ENCODE assay signal across 21 cellular contexts in genomic region chr9:18741880-18742279, GRCh38.
"Had no signal": no experiment of that assay in that cellular context is flagged by ENCODE, and none has a peak within 500 bp of the region (broad histone marks: within the 10 kb centered on the region; RNA-seq: fewer than 3 reads in every experiment).

No MANE protein-coding gene starts in this region.

- ATAC-seq: activated CD8-positive, alpha-beta memory T cell treated with anti-CD3 and anti-CD28 coated beads, Interleukin-2, amount 10 ng/mL, durations not matched to agents 7 days and 5 days; activated CD8-positive, alpha-beta T cell treated with anti-CD3 and anti-CD28 coated beads, Interleukin-2, amount 10 ng/mL, durations not matched to agents 7 days and 5 days; activated naive CD4-positive, alpha-beta T cell treated with anti-CD3 and anti-CD28 coated beads, Interleukin-2, amount 50 U/mL, for 72 hours; gastroesophageal sphincter; naive thymus-derived CD4-positive, alpha-beta T cell; stimulated activated naive B cell treated with anti-CD40 and anti-IgM and Interleukin-4, amounts not matched to agents 10 μg/mL and 1 μg/mL and 100 μg/mL, for 72 hours; upper lobe of right lung had no signal

- H3K9me3 ChIP-seq: esophagus squamous epithelium, gastroesophageal sphincter, right atrium auricular region, stomach, thyroid gland, upper lobe of right lung had no signal

- H3K4me3 ChIP-seq: esophagus squamous epithelium, gastroesophageal sphincter, right atrium auricular region, stomach, thyroid gland, upper lobe of right lung had no signal

- DNase-seq: activated B cell treated with CpG ODN at 0.5 μM for 24 hours; activated CD8-positive, alpha-beta memory T cell treated with anti-CD3 and anti-CD28 coated beads, Interleukin-2, amount 10 ng/mL, durations not matched to agents 7 days and 5 days; activated CD8-positive, alpha-beta T cell treated with anti-CD3 and anti-CD28 coated beads, Interleukin-2, amount 10 ng/mL, durations not matched to agents 7 days and 5 days; activated T-cell treated with anti-CD3 and anti-CD28 coated beads, Interleukin-2, amount 50 U/mL, for 48 hours; esophagus squamous epithelium; head of caudate nucleus; hypothalamus; midbrain; naive thymus-derived CD4-positive, alpha-beta T cell; occipital lobe; stimulated activated CD4-positive, alpha-beta T cell treated with anti-CD3 and anti-CD28 coated beads, Interleukin-15, amount 100 ng/mL, for 24 hours; stimulated activated CD4-positive, alpha-beta T cell treated with anti-CD3 and anti-CD28 coated beads, Interleukin-2, amount 100 ng/mL, for 24 hours; stimulated activated naive B cell treated with anti-CD40 and anti-IgM and Interleukin-4, amounts not matched to agents 10 μg/mL and 1 μg/mL and 100 μg/mL, for 72 hours; stomach; T-helper 2 cell; thyroid gland; upper lobe of right lung had no signal

- H3K4me1 ChIP-seq: right atrium auricular region had no signal

- H3K27me3 ChIP-seq: esophagus squamous epithelium, gastroesophageal sphincter, right atrium auricular region, stomach, thyroid gland, upper lobe of right lung had no signal

- H3K36me3 ChIP-seq: esophagus squamous epithelium, gastroesophageal sphincter, right atrium auricular region, stomach, thyroid gland, upper lobe of right lung had no signal

- H3K27ac ChIP-seq: epithelial cell of prostate, esophagus squamous epithelium, gastroesophageal sphincter, right atrium auricular region, stomach, thyroid gland, upper lobe of right lung had no signal
